22 cellular contexts compared by ENCODE assay signal in the genomic region with DNA sequence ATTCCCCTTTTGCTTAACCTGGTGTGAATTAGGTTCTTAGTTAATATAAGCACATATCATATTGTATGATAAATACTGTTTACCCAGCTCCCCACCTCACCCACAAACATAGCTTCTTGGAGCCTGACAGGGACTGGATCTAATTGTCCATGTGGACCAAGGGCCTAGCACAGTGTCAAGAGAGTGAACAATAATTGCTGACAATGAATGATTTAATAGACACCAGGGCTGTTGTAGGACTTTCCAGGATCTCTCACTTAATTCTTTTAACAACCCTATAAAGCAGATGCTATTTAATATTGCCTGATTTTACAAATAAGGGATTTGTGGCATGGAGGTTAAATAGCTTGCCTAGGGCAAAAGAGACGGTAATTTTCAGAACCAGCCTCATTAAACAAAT. TPM values are rescaled to one million over a fixed set of nuclear protein-coding genes. Genes with fewer than 3 reads are reported as not detected.
A peak's percentile ranks its signal among the peaks of the same experiment; 100 is the strongest.
DNase-seq lines count a peak whose midpoint lies in the region; ATAC-seq, FAIRE-seq and TF ChIP-seq lines count a peak whose summit lies in the region.
"Had no signal": no experiment of that assay in that cellular context is flagged by ENCODE, and none has a peak within 500 bp of the region (broad histone marks: within the 10 kb centered on the region; RNA-seq: fewer than 3 reads in every experiment).

No MANE protein-coding gene starts in this region.

- H3K79me2 ChIP-seq in HepG2 (ENCODE audit: insufficient read depth, low read length), result no peaks in the 10 kb centered on the region

- no peak overlapping the region for H3K27ac ChIP-seq in HepG2 (ENCODE audit: extremely low read length, insufficient read depth, low read length)
- no peak overlapping the region for H3K27ac ChIP-seq in right lobe of liver
- no peak overlapping the region for H3K27ac ChIP-seq in CD8-positive, alpha-beta T cell (ENCODE audit: low read depth, low read length)
- H3K27ac ChIP-seq: BLaER1, C4-2B, GM23248 had no signal

- no peaks in the 10 kb centered on the region for H3K9me3 ChIP-seq in HepG2 (ENCODE audit: low read length)
- H3K9me3 ChIP-seq in right lobe of liver, result no peaks in the 10 kb centered on the region
- no peaks in the 10 kb centered on the region for H3K9me3 ChIP-seq in CD8-positive, alpha-beta T cell (ENCODE audit: low read length)
- H3K9me3 ChIP-seq: BLaER1 had no signal

- TF ChIP-seq EP300 in HepG2 (IDR thresholded peaks at IDR 0.05; ENCODE audit: low read depth in 2 of 2, low read length in 2 of 2) (no peak), HepG2 (CRISPR knock-in tag; IDR thresholded peaks at IDR 0.05; ENCODE audit: borderline replicate concordance) (no peak)

- TF ChIP-seq POLR2A in HepG2 (IDR thresholded peaks at IDR 0.05; ENCODE audit: insufficient read depth in 1 of 2, low read depth in 2 of 2, low read length in 2 of 2) (no peak), right lobe of liver (IDR thresholded peaks at IDR 0.05) (no peak)

- no peak overlapping the region for H3K9ac ChIP-seq in HepG2 (ENCODE audit: insufficient read depth, low read depth, low read length)
- H3K9ac ChIP-seq: BLaER1, GM23248 had no signal

- ATAC-seq in HepG2, result no peak
- ATAC-seq in right lobe of liver, result no peak
- no peak for ATAC-seq in CD8-positive, alpha-beta T cell
- no peak for ATAC-seq in HG02870 (IDR thresholded peaks at IDR 0.05; ENCODE audit: unreplicated experiment)

- H3K27me3 Mint-ChIP-seq in CD8-positive, alpha-beta T cell (ENCODE audit: low read depth), result no peaks in the 10 kb centered on the region
- H3K27me3 Mint-ChIP-seq: B cell; CD4-positive, CD25-positive, alpha-beta regulatory T cell had no signal

- H3K27me3 ChIP-seq in HepG2 (ENCODE audit: control insufficient read depth in 1 of 2, insufficient read depth in 2 of 2, low read length in 2 of 2) (no peaks in the 10 kb centered on the region), right lobe of liver (no peaks in the 10 kb centered on the region)
- H3K27me3 ChIP-seq in CD8-positive, alpha-beta T cell (ENCODE audit: insufficient read depth, low read length), result no peaks in the 10 kb centered on the region
- H3K27me3 ChIP-seq: BLaER1 had no signal

- no peaks in the 10 kb centered on the region for H3K4me1 ChIP-seq in HepG2 (ENCODE audit: insufficient read depth, low read length)
- H3K4me1 ChIP-seq in right lobe of liver, result no peaks in the 10 kb centered on the region
- H3K4me1 ChIP-seq in CD8-positive, alpha-beta T cell (ENCODE audit: insufficient read depth, low read length), result no peaks in the 10 kb centered on the region

- no peak overlapping the region for H3K4me3 Mint-ChIP-seq in CD8-positive, alpha-beta T cell
- H3K4me3 Mint-ChIP-seq: B cell; CD4-positive, CD25-positive, alpha-beta regulatory T cell had no signal

- TF ChIP-seq CTCF in HepG2 (CRISPR knock-in tag; IDR thresholded peaks at IDR 0.05), result no peak
- TF ChIP-seq CTCF in right lobe of liver (IDR thresholded peaks at IDR 0.05), result no peak
- TF ChIP-seq CTCF in CD8-positive, alpha-beta T cell (IDR thresholded peaks at IDR 0.05), result no peak

- no peaks in the 10 kb centered on the region for H3K4me1 Mint-ChIP-seq in CD8-positive, alpha-beta T cell (ENCODE audit: low read depth)
- H3K4me1 Mint-ChIP-seq: B cell had no signal

- FAIRE-seq in HepG2 (lab: Jason Lieb, UNC), result no peak
- FAIRE-seq: GM12892, H1 had no signal

- H4K20me1 ChIP-seq in HepG2 (ENCODE audit: insufficient read depth, low read length), result no peaks in the 10 kb centered on the region

- H3K4me3 ChIP-seq in HepG2 (replicated peaks in 1 of 3; ENCODE audit: insufficient read depth in 1 of 3, low read depth in 2 of 3, low read length in 3 of 3), result no peak overlapping the region
- no peak overlapping the region for H3K4me3 ChIP-seq in right lobe of liver
- no peak overlapping the region for H3K4me3 ChIP-seq in CD8-positive, alpha-beta T cell (ENCODE audit: low read depth, low read length)
- H3K4me3 ChIP-seq: BLaER1, GM23248 had no signal

- no peak for TF ChIP-seq RAD21 in HepG2 (CRISPR knock-in tag; IDR thresholded peaks at IDR 0.05)

- CTCF ChIA-PET in HepG2 (lab: Yijun Ruan, JAX; ENCODE audit: low intra/inter-chr PET ratio, low total read pairs), result no interaction called here
- CTCF ChIA-PET in CD8-positive, alpha-beta T cell (lab: Charles Lee), result interaction anchor here (0.6 to 1.1 kb wide), 3 partner anchors 28 to 349 kb away, joined by 3 read pairs; no protein-coding TSS in a partner anchor

- no peak overlapping the region for H2AFZ ChIP-seq in HepG2 (ENCODE audit: low read length)
- H2AFZ ChIP-seq: GM23248 had no signal

- POLR2A ChIA-PET in HepG2 (lab: Yijun Ruan, JAX), result interaction anchor here (1.0 to 1.1 kb wide), 2 partner anchors 16 to 24 kb away, joined by 3 to 6 read pairs; no protein-coding TSS in a partner anchor
- POLR2A ChIA-PET in CD8-positive, alpha-beta T cell (lab: Charles Lee), result interaction anchor here (0.7 kb wide), 1 partner anchor 14 kb away, joined by 3 read pairs; no protein-coding TSS in a partner anchor

- H3K9me3 Mint-ChIP-seq in CD8-positive, alpha-beta T cell, result no peaks in the 10 kb centered on the region
- H3K9me3 Mint-ChIP-seq: CD4-positive, CD25-positive, alpha-beta regulatory T cell had no signal

- BruUV-seq in HepG2 (replicated peaks; lab: Mats Ljungman, UMichigan), result no TSS peak

- DNase-seq in HepG2 (ENCODE audit: low spot score), result no peak
- no peak for DNase-seq in right lobe of liver
- no peak for DNase-seq in CD8-positive, alpha-beta T cell
- peak; percentile 69 for DNase-seq in NCI-H69 (lab: John Stamatoyannopoulos, UW)
- no peak for DNase-seq in anterior cingulate cortex (lab: John Stamatoyannopoulos, UW)
- no peak for DNase-seq in UCSD-AML1 (lab: John Stamatoyannopoulos, UW; ENCODE audit: unreplicated experiment)
- DNase-seq: Calu3; CD4-positive, CD25-positive, alpha-beta regulatory T cell; COR-L47; DMS53; DMS79 treated with DMSO at 0.1 percent for 48 hours; GF-D8; GM23248; H7; HCEC 1CT had no signal

- H3K36me3 ChIP-seq in HepG2 (replicated peaks in 1 of 2; ENCODE audit: control insufficient read depth in 1 of 2, insufficient read depth in 2 of 2, low read length in 2 of 2), result peaks cover 21 to 77% of the 10 kb centered on the region in 2 experiments
- H3K36me3 ChIP-seq in right lobe of liver, result peaks cover 0 to 73% (median 36%) of the 10 kb centered on the region in 4 donors
- H3K36me3 ChIP-seq in CD8-positive, alpha-beta T cell (ENCODE audit: insufficient read depth, low read length), result peaks cover 9% of the 10 kb centered on the region

- in situ Hi-C loops in HepG2 (cut with HindIII; ENCODE audit: extremely low pct_ligation_motif_present, low pct_unique_long_range_greater_than_20kb), result no loop called here

- no peak overlapping the region for H3K4me2 ChIP-seq in HepG2 (ENCODE audit: low read depth, low read length)
- H3K4me2 ChIP-seq: BLaER1 had no signal

- intact Hi-C loops in HepG2 (cut with micrococcal nuclease; ENCODE audit: unreplicated experiment), result no loop called here
- intact Hi-C loops in right lobe of liver (cut with DNase I), result no loop called here
- intact Hi-C loops in CD8-positive, alpha-beta T cell (cut with DNase I, micrococcal nuclease), result no loop called here

- H3K36me3 Mint-ChIP-seq in CD8-positive, alpha-beta T cell, result peaks cover 79% of the 10 kb centered on the region

- WGBS in HepG2 (ENCODE audit: low lambda C conversion rate), result 100% methylated on average over 1 of the region's 1 CpG
- WGBS in right lobe of liver (ENCODE audit: insufficient coverage, low coverage, low lambda C conversion rate, missing lambda C conversion rate), result 100% methylated on average over 1 of the region's 1 CpG

- H3K27ac Mint-ChIP-seq in CD8-positive, alpha-beta T cell, result peak overlapping the region; percentile 85
- H3K27ac Mint-ChIP-seq: B cell had no signal

RNA-seq across cellular contexts. Expression of a gene that starts 24.8 kb away (rescaled TPM):
- total RNA-seq in HepG2 (2016; rRNA removed; fragmentation: Illumina TruSeq; extraction: Trizol), result 109 and 153 TPM in 2 replicates
- total RNA-seq in HepG2 (2016; cell fraction: cytosol; rRNA removed; fragmentation: Illumina TruSeq; extraction: Trizol; ENCODE audit: low read depth), result 16.7 and 23.9 TPM in 2 replicates
- 110 and 144 TPM in 2 replicates for total RNA-seq in HepG2 (2016; cell fraction: insoluble cytoplasmic fraction; rRNA removed; fragmentation: Illumina TruSeq; extraction: Trizol)
- total RNA-seq in HepG2 (2016; cell fraction: membrane; rRNA removed; fragmentation: Illumina TruSeq; extraction: Trizol), result 101 and 104 TPM in 2 replicates
- 61.8 and 62.9 TPM in 2 replicates for total RNA-seq in HepG2 (2016; cell fraction: nucleus; rRNA removed; fragmentation: Illumina TruSeq; extraction: Trizol)
- polyA plus RNA-seq in HepG2 (2011; rRNA removed), result 65.1 and 76.8 TPM in 2 replicates
- 36.3 and 48.4 TPM in 2 replicates for polyA plus RNA-seq in HepG2 (2011; cell fraction: cytosol; rRNA removed)
- polyA plus RNA-seq in HepG2 (2011; cell fraction: nucleus; rRNA removed), result 25.4 and 34.0 TPM in 2 replicates
- polyA plus RNA-seq in HepG2 (2012), result 69.0 and 81.6 TPM in 2 replicates
- 22.4 and 31.8 TPM in 2 replicates for polyA plus RNA-seq in HepG2 (2016; cell fraction: cytosol; fragmentation: Illumina TruSeq; extraction: Trizol; ENCODE audit: low read depth)
- 189 TPM in 2 replicates for polyA plus RNA-seq in HepG2 (2016; cell fraction: insoluble cytoplasmic fraction; fragmentation: Illumina TruSeq; extraction: Trizol; ENCODE audit: low read depth)
- 89.4 and 100 TPM in 2 replicates for polyA plus RNA-seq in HepG2 (2016; cell fraction: membrane; fragmentation: Illumina TruSeq; extraction: Trizol; ENCODE audit: low read depth)
- 119 and 121 TPM in 2 replicates for polyA plus RNA-seq in HepG2 (2016; cell fraction: nucleus; fragmentation: Illumina TruSeq; extraction: Trizol; ENCODE audit: insufficient read depth, low read depth)
- polyA minus RNA-seq in HepG2 (2011; rRNA and poly(A)+ RNA removed; ENCODE audit: low replicate concordance), result 14.9 and 54.2 TPM in 2 replicates
- polyA minus RNA-seq in HepG2 (2011; cell fraction: cytosol; rRNA and poly(A)+ RNA removed), result 85.6 and 86.5 TPM in 2 replicates
- polyA minus RNA-seq in HepG2 (2011; cell fraction: nucleus; rRNA and poly(A)+ RNA removed), result 61.7 and 75.2 TPM in 2 replicates
- total RNA-seq in right lobe of liver, result 100 to 1,000 TPM in 3 of 6 experiments, 10 to 100 TPM in 3; 72.4 to 131 (median 99.5) TPM
- 10 to 100 TPM; 15.2 to 18.8 TPM for total RNA-seq in CD8-positive, alpha-beta T cell

RNA-seq across cellular contexts. Expression of a gene that starts 36.8 kb away (rescaled TPM):
- 17.0 and 21.6 TPM in 2 replicates for total RNA-seq in HepG2 (2016; rRNA removed; fragmentation: Illumina TruSeq; extraction: Trizol)
- total RNA-seq in HepG2 (2016; cell fraction: cytosol; rRNA removed; fragmentation: Illumina TruSeq; extraction: Trizol; ENCODE audit: low read depth), result 2.6 and 3.0 TPM in 2 replicates
- 16.5 and 19.6 TPM in 2 replicates for total RNA-seq in HepG2 (2016; cell fraction: insoluble cytoplasmic fraction; rRNA removed; fragmentation: Illumina TruSeq; extraction: Trizol)
- total RNA-seq in HepG2 (2016; cell fraction: membrane; rRNA removed; fragmentation: Illumina TruSeq; extraction: Trizol), result 8.6 and 9.4 TPM in 2 replicates
- 12.6 and 14.0 TPM in 2 replicates for total RNA-seq in HepG2 (2016; cell fraction: nucleus; rRNA removed; fragmentation: Illumina TruSeq; extraction: Trizol)
- 5.0 and 5.5 TPM in 2 replicates for polyA plus RNA-seq in HepG2 (2011; rRNA removed)
- 4.0 and 4.1 TPM in 2 replicates for polyA plus RNA-seq in HepG2 (2011; cell fraction: cytosol; rRNA removed)
- polyA plus RNA-seq in HepG2 (2011; cell fraction: nucleus; rRNA removed), result 3.6 and 5.0 TPM in 2 replicates
- polyA plus RNA-seq in HepG2 (2012), result 8.7 and 9.4 TPM in 2 replicates
- polyA plus RNA-seq in HepG2 (2016; cell fraction: cytosol; fragmentation: Illumina TruSeq; extraction: Trizol; ENCODE audit: low read depth), result 1.9 and 2.3 TPM in 2 replicates
- polyA plus RNA-seq in HepG2 (2016; cell fraction: insoluble cytoplasmic fraction; fragmentation: Illumina TruSeq; extraction: Trizol; ENCODE audit: low read depth), result 16.3 and 19.6 TPM in 2 replicates
- 4.0 and 4.9 TPM in 2 replicates for polyA plus RNA-seq in HepG2 (2016; cell fraction: membrane; fragmentation: Illumina TruSeq; extraction: Trizol; ENCODE audit: low read depth)
- polyA plus RNA-seq in HepG2 (2016; cell fraction: nucleus; fragmentation: Illumina TruSeq; extraction: Trizol; ENCODE audit: insufficient read depth, low read depth), result 10.8 and 11.4 TPM in 2 replicates
- polyA minus RNA-seq in HepG2 (2011; rRNA and poly(A)+ RNA removed; ENCODE audit: low replicate concordance), result 2.0 and 2.9 TPM in 2 replicates
- 4.0 and 4.6 TPM in 2 replicates for polyA minus RNA-seq in HepG2 (2011; cell fraction: cytosol; rRNA and poly(A)+ RNA removed)
- 10.6 and 19.1 TPM in 2 replicates for polyA minus RNA-seq in HepG2 (2011; cell fraction: nucleus; rRNA and poly(A)+ RNA removed)
- 10 to 100 TPM; 20.9 to 42.4 (median 30.8) TPM for total RNA-seq in right lobe of liver
- 10 to 100 TPM; 35.1 to 36.1 TPM for total RNA-seq in CD8-positive, alpha-beta T cell

RNA-seq across cellular contexts. Expression of a gene that starts 49.9 kb away (rescaled TPM):
- total RNA-seq in HepG2 (2016; rRNA removed; fragmentation: Illumina TruSeq; extraction: Trizol), result 0.95 and 1.9 TPM in 2 replicates
- total RNA-seq in HepG2 (2016; cell fraction: cytosol; rRNA removed; fragmentation: Illumina TruSeq; extraction: Trizol; ENCODE audit: low read depth), result 2.9 and 3.9 TPM in 2 replicates
- total RNA-seq in HepG2 (2016; cell fraction: insoluble cytoplasmic fraction; rRNA removed; fragmentation: Illumina TruSeq; extraction: Trizol), result 0.40 and 1.9 TPM in 2 replicates
- total RNA-seq in HepG2 (2016; cell fraction: membrane; rRNA removed; fragmentation: Illumina TruSeq; extraction: Trizol), result 1.9 and 2.8 TPM in 2 replicates
- total RNA-seq in HepG2 (2016; cell fraction: nucleus; rRNA removed; fragmentation: Illumina TruSeq; extraction: Trizol), result 3.1 and 4.5 TPM in 2 replicates
- 0.73 and 1.1 TPM in 2 replicates for polyA plus RNA-seq in HepG2 (2011; rRNA removed)
- polyA plus RNA-seq in HepG2 (2011; cell fraction: cytosol; rRNA removed), result 0.30 and 0.41 TPM in 2 replicates
- polyA plus RNA-seq in HepG2 (2011; cell fraction: nucleus; rRNA removed), result 2.7 and 2.9 TPM in 2 replicates
- polyA plus RNA-seq in HepG2 (2012), result 0.80 and 0.83 TPM in 2 replicates
- polyA plus RNA-seq in HepG2 (2016; cell fraction: cytosol; fragmentation: Illumina TruSeq; extraction: Trizol; ENCODE audit: low read depth), result 0.42 and 0.46 TPM in 2 replicates
- 0.25 and 0.74 TPM in 2 replicates for polyA plus RNA-seq in HepG2 (2016; cell fraction: insoluble cytoplasmic fraction; fragmentation: Illumina TruSeq; extraction: Trizol; ENCODE audit: low read depth)
- 0.38 and 0.41 TPM in 2 replicates for polyA plus RNA-seq in HepG2 (2016; cell fraction: membrane; fragmentation: Illumina TruSeq; extraction: Trizol; ENCODE audit: low read depth)
- polyA plus RNA-seq in HepG2 (2016; cell fraction: nucleus; fragmentation: Illumina TruSeq; extraction: Trizol; ENCODE audit: insufficient read depth, low read depth), result 4.3 and 6.9 TPM in 2 replicates
- 1.2 TPM in 1 of 2 replicates, not detected in the other for polyA minus RNA-seq in HepG2 (2011; rRNA and poly(A)+ RNA removed; ENCODE audit: low replicate concordance)
- 0.35 TPM in 1 of 2 replicates, not detected in the other for polyA minus RNA-seq in HepG2 (2011; cell fraction: cytosol; rRNA and poly(A)+ RNA removed)
- polyA minus RNA-seq in HepG2 (2011; cell fraction: nucleus; rRNA and poly(A)+ RNA removed), result 7.2 and 8.8 TPM in 2 replicates
- total RNA-seq in right lobe of liver, result 10 to 100 TPM in 1 of 6 experiments, 1 to 10 TPM in 5; 3.7 to 18.8 (median 5.0) TPM
- total RNA-seq in CD8-positive, alpha-beta T cell, result 1 to 10 TPM; 2.6 to 3.3 TPM
- total RNA-seq: A172 had no signal

RNA-seq across cellular contexts. Expression of a gene that starts 54.1 kb away (rescaled TPM):
- total RNA-seq in HepG2 (2016; rRNA removed; fragmentation: Illumina TruSeq; extraction: Trizol) (9.0 and 15.5 TPM in 2 replicates), right lobe of liver (10 to 100 TPM in 2 of 6 experiments, 1 to 10 TPM in 4; 7.8 to 12.4 (median 9.3) TPM)
- total RNA-seq in HepG2 (2016; cell fraction: cytosol; rRNA removed; fragmentation: Illumina TruSeq; extraction: Trizol; ENCODE audit: low read depth), result 1.6 and 1.7 TPM in 2 replicates
- total RNA-seq in HepG2 (2016; cell fraction: insoluble cytoplasmic fraction; rRNA removed; fragmentation: Illumina TruSeq; extraction: Trizol), result 7.5 and 14.7 TPM in 2 replicates
- 5.4 and 5.8 TPM in 2 replicates for total RNA-seq in HepG2 (2016; cell fraction: membrane; rRNA removed; fragmentation: Illumina TruSeq; extraction: Trizol)
- total RNA-seq in HepG2 (2016; cell fraction: nucleus; rRNA removed; fragmentation: Illumina TruSeq; extraction: Trizol), result 19.8 and 23.6 TPM in 2 replicates
- 12.1 and 13.1 TPM in 2 replicates for polyA plus RNA-seq in HepG2 (2011; rRNA removed)
- polyA plus RNA-seq in HepG2 (2011; cell fraction: cytosol; rRNA removed), result 7.2 and 9.6 TPM in 2 replicates
- polyA plus RNA-seq in HepG2 (2011; cell fraction: nucleus; rRNA removed), result 7.8 and 9.0 TPM in 2 replicates
- polyA plus RNA-seq in HepG2 (2012), result 10.5 and 13.4 TPM in 2 replicates
- polyA plus RNA-seq in HepG2 (2016; cell fraction: cytosol; fragmentation: Illumina TruSeq; extraction: Trizol; ENCODE audit: low read depth), result 0.84 and 0.86 TPM in 2 replicates
- polyA plus RNA-seq in HepG2 (2016; cell fraction: insoluble cytoplasmic fraction; fragmentation: Illumina TruSeq; extraction: Trizol; ENCODE audit: low read depth), result 7.6 and 8.5 TPM in 2 replicates
- polyA plus RNA-seq in HepG2 (2016; cell fraction: membrane; fragmentation: Illumina TruSeq; extraction: Trizol; ENCODE audit: low read depth), result 2.5 and 2.6 TPM in 2 replicates
- 21.1 and 22.3 TPM in 2 replicates for polyA plus RNA-seq in HepG2 (2016; cell fraction: nucleus; fragmentation: Illumina TruSeq; extraction: Trizol; ENCODE audit: insufficient read depth, low read depth)
- 9.2 and 31.7 TPM in 2 replicates for polyA minus RNA-seq in HepG2 (2011; rRNA and poly(A)+ RNA removed; ENCODE audit: low replicate concordance)
- 11.3 and 12.7 TPM in 2 replicates for polyA minus RNA-seq in HepG2 (2011; cell fraction: cytosol; rRNA and poly(A)+ RNA removed)
- polyA minus RNA-seq in HepG2 (2011; cell fraction: nucleus; rRNA and poly(A)+ RNA removed), result 16.4 and 17.3 TPM in 2 replicates
- 1 to 10 TPM; 4.4 TPM for total RNA-seq in CD8-positive, alpha-beta T cell
